8 cellular contexts compared by ENCODE assay signal in the genomic region with DNA sequence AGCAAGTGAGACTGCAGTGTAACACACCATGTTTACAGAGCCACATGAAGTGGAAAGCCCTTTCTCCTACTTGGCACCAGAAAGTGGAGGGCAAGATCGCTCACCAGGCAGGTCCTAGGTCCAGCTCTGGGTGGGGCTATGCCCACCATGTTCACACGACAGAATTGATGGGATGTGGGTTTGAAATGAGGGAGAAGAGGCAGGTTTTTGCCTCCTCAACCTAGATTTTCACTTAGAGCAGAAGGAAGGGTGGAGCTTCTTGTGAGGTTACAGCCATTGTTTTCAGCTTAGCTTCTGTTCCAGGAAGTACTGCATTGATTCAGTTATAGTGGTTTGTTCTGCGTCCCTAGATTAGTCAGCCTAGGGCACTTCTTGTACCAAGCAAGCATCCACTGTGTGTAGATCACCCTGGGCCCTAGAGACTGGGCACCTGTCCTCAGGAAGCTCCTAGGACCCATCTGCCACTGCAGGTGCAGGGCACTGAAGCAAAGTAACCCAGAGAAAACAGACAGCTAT. TPM values are rescaled to one million over a fixed set of nuclear protein-coding genes. Genes with fewer than 3 reads are reported as not detected.
A peak's percentile ranks its signal among the peaks of the same experiment; 100 is the strongest.
DNase-seq lines count a peak whose midpoint lies in the region; ATAC-seq and TF ChIP-seq lines count a peak whose summit lies in the region.

No MANE protein-coding gene starts in this region.

- H3K4me1 Mint-ChIP-seq in T-helper 17 cell = peaks cover 57% of the 10 kb centered on the region

- no peaks in the 10 kb centered on the region for H3K27me3 Mint-ChIP-seq in T-helper 17 cell

- H3K4me3 ChIP-seq in dorsolateral prefrontal cortex (peak overlapping the region in 41 of 59 donors; percentile 1 to 59 (median 34)), brain microvascular endothelial cell (ENCODE audit: low read depth, low read length) (no peak overlapping the region)

- H3K27me3 ChIP-seq in dorsolateral prefrontal cortex = no peaks in the 10 kb centered on the region
- no peaks in the 10 kb centered on the region for H3K27me3 ChIP-seq in brain microvascular endothelial cell (replicated peaks)

- no peaks in the 10 kb centered on the region for H3K9me3 ChIP-seq in T-helper 17 cell (ENCODE audit: control insufficient read depth, low read length, poor library complexity, severe bottlenecking)

- in situ Hi-C loops in brain microvascular endothelial cell (cut with HindIII; ENCODE audit: low pct_ligation_motif_present, low sequenced_read_pairs) = no loop called here

- ATAC-seq in GM18907 (IDR thresholded peaks at IDR 0.05; ENCODE audit: unreplicated experiment) (peak; percentile 46), HG02938 (IDR thresholded peaks at IDR 0.05; ENCODE audit: unreplicated experiment) (peak; percentile 61), T-helper 17 cell (peak; percentile 77)

- peak in 1 of 3 donors; percentile 20 for DNase-seq in T-helper 17 cell
- DNase-seq in dorsolateral prefrontal cortex = no peak
- peak in 5 of 6 experiments; percentile 11 to 63 (median 52) for DNase-seq in stimulated activated naive CD4-positive, alpha-beta T cell (lab: John Stamatoyannopoulos, UW)
- no peak for DNase-seq in brain microvascular endothelial cell
- DNase-seq in epidermal melanocyte (ENCODE audit: insufficient read length, low spot score) = no peak
- DNase-seq in 8988T = no peak

- TF ChIP-seq CTCF in dorsolateral prefrontal cortex (IDR thresholded peaks at IDR 0.05 in 54 of 56, conservative IDR thresholded peaks at IDR 0.05 in 2 of 56; ENCODE audit: low read depth in 1 of 56, partially characterized antibody in 56 of 56) (no peak), brain microvascular endothelial cell (IDR thresholded peaks at IDR 0.05; ENCODE audit: low read depth, low read length, missing control alignments) (no peak)

- H3K4me3 Mint-ChIP-seq in T-helper 17 cell = peak overlapping the region; percentile 100

- H3K27ac Mint-ChIP-seq in T-helper 17 cell = peak overlapping the region; percentile 99

- H3K27ac ChIP-seq in dorsolateral prefrontal cortex (peak overlapping the region in 19 of 59 donors; percentile 2 to 83 (median 44)), brain microvascular endothelial cell (no peak overlapping the region)

- no peaks in the 10 kb centered on the region for H3K36me3 ChIP-seq in brain microvascular endothelial cell (replicated peaks)

- H3K36me3 Mint-ChIP-seq in T-helper 17 cell (ENCODE audit: low read depth) = peaks cover 14% of the 10 kb centered on the region

- intact Hi-C loops in dorsolateral prefrontal cortex (cut with DNase I) = no loop called here

RNA-seq across cellular contexts. Expression of a gene that starts 2.3 kb away (rescaled TPM):
- total RNA-seq in T-helper 17 cell (100 to 1,000 TPM; 286 to 385 TPM), dorsolateral prefrontal cortex (10 to 100 TPM in 119 of 120 experiments, 1 to 10 TPM in 1; 8.4 to 72.3 (median 24.3) TPM)

Comparison
In these comparisons a context has a peak if more than half of its experiments do, and no peak if none do; other contexts are left out.
1. DNase-seq: peak in stimulated activated naive CD4-positive, alpha-beta T cell (5 of 6); none in dorsolateral prefrontal cortex (0 of 10), brain microvascular endothelial cell (single experiment), epidermal melanocyte (single experiment) and 8988T (single experiment).
2. Peak in every context shown above with its lines, with median percentiles within 50 percentile points of each other: ATAC-seq.